In genomic region chr11:135075740-135076139, GRCh38 we compare ENCODE assay signal across 8 cellular contexts.
A peak's percentile ranks its signal among the peaks of the same experiment; 100 is the strongest.
DNase-seq lines count a peak whose midpoint lies in the region; TF ChIP-seq lines count a peak whose summit lies in the region.

No MANE protein-coding gene starts in this region.

- no peak for TF ChIP-seq POLR2A in spleen (IDR thresholded peaks at IDR 0.05)

- intact Hi-C loops in spleen (cut with DNase I; ENCODE audit: low total_unique reads): no loop called here

- peaks cover 0 to 6% (median 2%) of the 10 kb centered on the region in 8 donors for H3K9me3 ChIP-seq in spleen

- no peak overlapping the region for H3K4me3 ChIP-seq in foreskin fibroblast (ENCODE audit: low read depth in 1 of 2, low read length in 2 of 2)
- H3K4me3 ChIP-seq in spleen: no peak overlapping the region

- in situ Hi-C loops in ACHN (cut with HindIII; ENCODE audit: low pct_ligation_motif_present, low pct_unique_long_range_greater_than_20kb, low sequenced_read_pairs): no loop called here

- H3K27ac ChIP-seq in spleen (no peak overlapping the region), caudate nucleus (ENCODE audit: low read depth, low read length) (no peak overlapping the region)

- DNase-seq in ACHN (peak; percentile 39), HT1080 (ENCODE audit: low read depth) (peak; percentile 24), activated T-cell treated with anti-CD3 and anti-CD28 coated beads for 24 hours (ENCODE audit: low read depth) (peak; percentile 26), foreskin fibroblast (peak in 1 of 2 donors; percentile 5), spleen (peak; percentile 81), C1 segment of cervical spinal cord (lab: John Stamatoyannopoulos, UW) (no peak), caudate nucleus (lab: John Stamatoyannopoulos, UW) (no peak), medulla oblongata (ENCODE audit: extremely low spot score) (no peak)

- H3K4me1 ChIP-seq in spleen: no peaks in the 10 kb centered on the region

- peak; percentile 9 for TF ChIP-seq CTCF in foreskin fibroblast (IDR thresholded peaks at IDR 0.05; ENCODE audit: low read depth, low read length)
- TF ChIP-seq CTCF in spleen (IDR thresholded peaks at IDR 0.05 in 8 of 11, conservative IDR thresholded peaks at IDR 0.05 in 3 of 11): peak in 7 of 11 experiments; percentile 18 to 47 (median 29)

- WGBS in spleen, 5 donors: 60 to 74% (median 65%) methylated on average over 9 to 20 of the region's 20 CpGs

- no peaks in the 10 kb centered on the region for H3K36me3 ChIP-seq in spleen

- peaks cover 0 to 2% (median 0%) of the 10 kb centered on the region in 7 donors for H3K27me3 ChIP-seq in spleen (replicated peaks in 1 of 7)

Comparison
In these comparisons a context has a peak if more than half of its experiments do, and no peak if none do; other contexts are left out.
1. DNase-seq: peak in ACHN (single experiment), HT1080 (single experiment), activated T-cell treated with anti-CD3 and anti-CD28 coated beads for 24 hours (single experiment) and spleen (single experiment); none in C1 segment of cervical spinal cord (0 of 14), caudate nucleus (0 of 61) and medulla oblongata (single experiment).